ENCODE assay signal across 12 cellular contexts in the genomic region with DNA sequence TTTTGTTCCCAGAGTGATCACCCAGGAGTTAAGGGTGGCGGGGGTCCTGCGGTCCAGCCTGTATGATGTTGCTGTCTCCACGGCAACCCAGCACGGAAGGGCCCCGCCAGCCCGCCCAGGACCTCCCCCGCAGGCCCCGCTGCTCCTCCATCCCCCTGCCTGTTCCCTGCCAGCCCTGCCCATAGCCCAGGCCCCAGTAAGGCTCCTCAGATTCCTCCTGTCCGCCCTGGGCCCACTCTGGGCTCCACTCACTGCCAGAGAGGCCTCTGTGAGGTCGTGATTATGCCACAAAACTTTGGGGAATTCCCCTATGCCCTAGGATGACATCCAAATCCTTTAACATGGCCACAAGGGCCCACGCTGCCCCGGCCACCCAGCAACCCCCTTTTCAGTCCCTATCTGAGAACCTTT.
"Had no signal": no experiment of that assay in that cellular context is flagged by ENCODE, and none has a peak within 500 bp of the region (broad histone marks: within the 10 kb centered on the region; RNA-seq: fewer than 3 reads in every experiment).

No MANE protein-coding gene starts in this region.

- H3K9ac ChIP-seq: parathyroid adenoma had no signal

- H3K4me3 Mint-ChIP-seq: immature natural killer cell; stimulated activated naive CD8-positive, alpha-beta T cell treated with anti-CD3 and anti-CD28 coated beads, Interleukin-15, Interleukin-2, amounts not matched to agents 100 ng/mL and 50 ng/mL, for 24 hours had no signal

- H3K27ac Mint-ChIP-seq: immature natural killer cell; stimulated activated naive CD8-positive, alpha-beta T cell treated with anti-CD3 and anti-CD28 coated beads, Interleukin-15, Interleukin-2, amounts not matched to agents 100 ng/mL and 50 ng/mL, for 24 hours had no signal

- ATAC-seq: gastrocnemius medialis, heart left ventricle, lower lobe of right lung had no signal

- H3K4me1 ChIP-seq: parathyroid adenoma had no signal

- H3K9me3 ChIP-seq: gastrocnemius medialis, lower lobe of right lung, testis had no signal

- H3K36me3 Mint-ChIP-seq: immature natural killer cell, naive B cell had no signal

- H3K9me3 Mint-ChIP-seq: immature natural killer cell; naive B cell; stimulated activated naive CD8-positive, alpha-beta T cell treated with anti-CD3 and anti-CD28 coated beads, Interleukin-15, Interleukin-2, amounts not matched to agents 100 ng/mL and 50 ng/mL, for 24 hours had no signal

- H3K36me3 ChIP-seq: gastrocnemius medialis, heart left ventricle, lower lobe of right lung, WERI-Rb-1 had no signal

- H3K27me3 ChIP-seq: gastrocnemius medialis, heart left ventricle, testis had no signal

- H3K27ac ChIP-seq: gastrocnemius medialis, heart left ventricle, lower lobe of right lung, parathyroid adenoma, testis, WERI-Rb-1 had no signal

- H3K27me3 Mint-ChIP-seq: naive B cell; stimulated activated naive CD8-positive, alpha-beta T cell treated with anti-CD3 and anti-CD28 coated beads, Interleukin-15, Interleukin-2, amounts not matched to agents 100 ng/mL and 50 ng/mL, for 24 hours had no signal

- H3K4me3 ChIP-seq: gastrocnemius medialis, heart left ventricle, lower lobe of right lung, testis had no signal

- H3K79me2 ChIP-seq: parathyroid adenoma had no signal

- DNase-seq: activated CD4-positive, alpha-beta T cell treated with anti-CD3 and anti-CD28 coated beads for 48 hours; activated naive CD4-positive, alpha-beta T cell treated with Interleukin-2 at 50 U/mL for 16 hours; gastrocnemius medialis; heart left ventricle; immature natural killer cell; lower lobe of right lung; naive B cell; stimulated activated CD4-positive, alpha-beta T cell treated with anti-CD3 and anti-CD28 coated beads, Interleukin-2, amount 100 ng/mL, for 48 hours; testis; WERI-Rb-1 had no signal

- H2AFZ ChIP-seq: parathyroid adenoma had no signal
